8 cellular contexts compared by ENCODE assay signal in the genomic region with DNA sequence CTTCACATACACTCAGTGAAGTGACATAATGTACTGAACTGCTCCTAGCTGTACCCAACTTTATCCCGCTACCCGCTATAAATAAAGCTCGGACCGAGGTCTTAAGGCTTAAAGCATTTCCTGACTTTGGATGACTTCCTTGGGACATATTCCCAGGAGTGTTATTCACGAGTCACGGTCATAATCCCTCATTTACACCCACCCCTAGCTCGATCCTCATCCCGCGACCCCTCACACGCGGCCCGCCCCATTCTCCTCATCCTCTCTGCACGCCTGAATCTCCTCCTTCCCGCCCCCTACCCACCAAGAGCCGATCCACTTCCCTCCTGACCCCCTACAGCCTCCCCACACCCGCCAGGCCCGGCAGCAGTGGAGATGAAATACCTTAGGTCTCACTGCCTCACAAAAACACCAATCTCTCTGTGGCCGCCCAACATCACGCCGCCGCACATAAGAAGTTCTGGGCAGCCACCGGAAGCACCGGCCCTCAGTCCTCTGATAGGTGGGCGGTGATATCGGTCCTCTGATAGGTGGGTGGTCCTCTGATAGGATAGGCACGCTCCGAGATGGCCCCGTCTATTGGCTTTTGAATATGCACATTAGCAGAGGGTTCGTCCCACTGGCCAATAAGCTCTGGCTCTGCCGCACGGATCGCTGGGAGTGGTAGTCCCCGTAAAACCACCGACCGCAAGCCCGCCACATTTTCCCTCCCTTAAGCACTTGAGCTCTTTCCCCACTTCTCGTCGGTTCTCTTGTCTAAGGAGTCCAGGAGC. TPM values are rescaled to one million over a fixed set of nuclear protein-coding genes. Genes with fewer than 3 reads are reported as not detected.
DNase-seq lines count a peak whose midpoint lies in the region; ATAC-seq and TF ChIP-seq lines count a peak whose summit lies in the region.

Gene WDCP, minus strand, starts transcription at position 462 of the 773 bp plus-strand sequence. CDS start 7,897 bp downstream, outside the sequence.

- DNase-seq in NCI-H1694 treated with DMSO at 0.1 percent for 48 hours (lab: John Stamatoyannopoulos, UW), result peak; percentile 99
- peak; percentile 78 to 87 (median 81) for DNase-seq in T-helper 17 cell
- DNase-seq in right atrium auricular region (ENCODE audit: low spot score), result peak; percentile 99
- DNase-seq in psoas muscle, result peak; percentile 93 to 95
- DNase-seq in uterus, result peak; percentile 92 to 98

- H3K36me3 ChIP-seq in right atrium auricular region, result no peaks in the 10 kb centered on the region
- H3K36me3 ChIP-seq in psoas muscle (ENCODE audit: insufficient read depth in 1 of 2, low read depth in 1 of 2), result no peaks in the 10 kb centered on the region
- no peaks in the 10 kb centered on the region for H3K36me3 ChIP-seq in uterus

- intact Hi-C loops in psoas muscle (cut with DNase I) (loop anchor here in 1 of 2 donors (5.0 kb wide), 1 partner anchor 35 kb away; the partner anchor contains the start of gene TP53I3), uterus (cut with DNase I; ENCODE audit: low total_unique reads) (no loop called here)

- TF ChIP-seq POLR2A in GM15510 (IDR thresholded peaks at IDR 0.05; ENCODE audit: borderline replicate concordance, extremely low read depth, insufficient read length) (peak; percentile 82), uterus (IDR thresholded peaks at IDR 0.05) (peak; percentile 56 to 75)

- H3K4me3 ChIP-seq in right atrium auricular region (peak within 1 kb of the TSS; percentile 80 to 81), psoas muscle (peak within 1 kb of the TSS; percentile 88), uterus (peak within 1 kb of the TSS; percentile 63 to 87)

- H3K36me3 Mint-ChIP-seq in T-helper 17 cell (ENCODE audit: low read depth), result peaks cover 3% of the 10 kb centered on the region

- peak within 1 kb of the TSS; percentile 98 for H3K27ac Mint-ChIP-seq in T-helper 17 cell

- ATAC-seq in HG02885 (IDR thresholded peaks at IDR 0.05; ENCODE audit: poor library complexity, unreplicated experiment) (peak; percentile 99), T-helper 17 cell (peak; percentile 100), psoas muscle (peak; percentile 100)

- TF ChIP-seq CTCF in right atrium auricular region (IDR thresholded peaks at IDR 0.05), result no peak
- no peak for TF ChIP-seq CTCF in psoas muscle (IDR thresholded peaks at IDR 0.05)
- no peak for TF ChIP-seq CTCF in uterus (IDR thresholded peaks at IDR 0.05)

- peak within 1 kb of the TSS; percentile 100 for H3K4me3 Mint-ChIP-seq in T-helper 17 cell

- 0 to 1% (median 1%) methylated on average over 38 of the region's 38 CpGs for WGBS in psoas muscle, 3 donors

- peak within 1 kb of the TSS; percentile 68 for H3K27ac ChIP-seq in angular gyrus (ENCODE audit: low read depth, low read length)
- peak within 1 kb of the TSS; percentile 61 to 69 for H3K27ac ChIP-seq in right atrium auricular region
- peak within 1 kb of the TSS; percentile 78 for H3K27ac ChIP-seq in psoas muscle
- peak within 1 kb of the TSS; percentile 75 to 78 for H3K27ac ChIP-seq in uterus

- no peaks in the 10 kb centered on the region for H3K27me3 Mint-ChIP-seq in T-helper 17 cell

- H3K4me1 Mint-ChIP-seq in T-helper 17 cell, result peaks cover 19% of the 10 kb centered on the region

- H3K4me1 ChIP-seq in right atrium auricular region (peaks cover 0 to 26% of the 10 kb centered on the region in 2 donors), psoas muscle (peaks cover 15% of the 10 kb centered on the region), uterus (peaks cover 0 to 3% of the 10 kb centered on the region in 2 donors)

- H3K27me3 ChIP-seq in right atrium auricular region (no peaks in the 10 kb centered on the region), psoas muscle (ENCODE audit: insufficient read depth in 3 of 3, low read length in 2 of 3) (peaks cover 0 to 17% (median 4%) of the 10 kb centered on the region in 3 donors), uterus (no peaks in the 10 kb centered on the region)

- H3K9me3 ChIP-seq in T-helper 17 cell (ENCODE audit: control insufficient read depth, low read length, poor library complexity, severe bottlenecking) (no peaks in the 10 kb centered on the region), right atrium auricular region (no peaks in the 10 kb centered on the region), psoas muscle (no peaks in the 10 kb centered on the region), uterus (no peaks in the 10 kb centered on the region)

RNA-seq across cellular contexts. Expression of gene WDCP, which starts in this region (rescaled TPM):
- total RNA-seq in T-helper 17 cell, result 1 to 10 TPM; 3.4 to 3.7 TPM
- 1 to 10 TPM; 2.7 to 3.6 TPM for total RNA-seq in right atrium auricular region
- total RNA-seq in psoas muscle, result 10 to 100 TPM in 2 of 4 donors, 1 to 10 TPM in 2; 6.5 to 14.6 (median 9.7) TPM
- polyA plus RNA-seq in psoas muscle, result 10 to 100 TPM in 1 of 3 donors, 1 to 10 TPM in 2; 4.6 to 17.3 (median 5.0) TPM
- 10 to 100 TPM in 3 of 4 donors, 1 to 10 TPM in 1; 5.9 to 18.2 (median 12.1) TPM for total RNA-seq in uterus

Comparison
In these comparisons a context has a peak if more than half of its experiments do, and no peak if none do; other contexts are left out.
1. Peak in every context shown above with its lines: DNase-seq, ATAC-seq, H3K4me3 ChIP-seq and H3K27ac ChIP-seq.